In the genomic region with DNA sequence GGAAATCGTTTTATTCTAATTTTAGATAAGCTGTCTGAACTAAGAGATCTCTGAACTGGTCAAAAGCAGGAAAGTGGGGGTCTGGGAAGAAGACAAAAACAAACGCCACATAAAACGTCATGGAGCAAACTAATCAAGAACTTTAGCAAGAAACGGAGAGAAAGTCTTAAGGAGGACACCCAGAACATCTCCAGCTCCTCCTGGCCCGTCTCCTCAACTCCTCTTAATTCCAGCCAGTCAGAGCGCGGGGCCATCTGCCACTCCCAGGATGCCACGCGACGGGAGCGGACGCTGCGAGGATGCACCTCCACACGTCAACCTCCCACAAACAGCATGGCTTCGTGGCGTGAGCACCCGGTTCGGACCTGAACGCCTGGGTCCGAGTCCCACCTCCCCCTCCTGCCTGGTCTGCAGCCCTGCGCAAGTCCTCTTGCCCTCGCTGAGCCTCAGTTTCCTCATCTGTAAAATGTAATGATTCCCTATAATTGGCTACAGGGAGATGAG, we compare ENCODE assay signal across 8 cellular contexts. TPM values are rescaled to one million over a fixed set of nuclear protein-coding genes. Genes with fewer than 3 reads are reported as not detected.
DNase-seq lines count a peak whose midpoint lies in the region; ATAC-seq and TF ChIP-seq lines count a peak whose summit lies in the region.

No MANE protein-coding gene starts in this region.

- TF ChIP-seq CTCF in GM10248 (IDR thresholded peaks at IDR 0.05; ENCODE audit: control extremely low read depth, extremely low read depth, low read depth, missing control alignments): no peak

- CTCF ChIA-PET in GM10248 (lab: Yijun Ruan, JAX): interaction anchor here (0.6 kb wide), 1 partner anchor 30 kb away, joined by 3 read pairs; no protein-coding TSS in a partner anchor

- ATAC-seq in HG03066 (IDR thresholded peaks at IDR 0.05; ENCODE audit: low read depth, unreplicated experiment) (peak; percentile 36), GM19455 (IDR thresholded peaks at IDR 0.05; ENCODE audit: unreplicated experiment) (no peak)

- DNase-seq in GM10248 (ENCODE audit: extremely low spot score) (peak; percentile 85), NCI-H460 (ENCODE audit: extremely low read depth, low read depth) (peak; percentile 73), cerebellum (ENCODE audit: low spot score) (peak; percentile 90), kidney glomerular epithelial cell (lab: John Stamatoyannopoulos, UW) (peak; percentile 63)
- DNase-seq in activated CD4-positive, alpha-beta T cell treated with anti-CD3 and anti-CD28 coated beads for 24 hours (ENCODE audit: low read depth in 2 of 2): peak; percentile 58 to 74
- DNase-seq in stimulated activated CD4-positive, alpha-beta T cell treated with anti-CD3 and anti-CD28 coated beads, Interleukin-15, amount 100 ng/mL, for 48 hours (ENCODE audit: low read depth in 2 of 2): peak; percentile 78 to 79

- POLR2A ChIA-PET in GM10248 (lab: Yijun Ruan, JAX): no interaction called here

RNA-seq across cellular contexts. Expression of a gene that starts 0.6 kb away (rescaled TPM):
- total RNA-seq in NCI-H460 (2014; rRNA removed; shearing (Covaris generic)): 61.4 and 63.2 TPM in 2 replicates
- polyA plus RNA-seq in NCI-H460 (2014; cell fraction: nucleus; rRNA removed): 136 TPM in 2 replicates
- 53.3 TPM for total RNA-seq in cerebellum

RNA-seq across cellular contexts. Expression of a gene that starts 1.1 kb away (rescaled TPM):
- total RNA-seq in NCI-H460 (2014; rRNA removed; shearing (Covaris generic)): 3.4 and 3.8 TPM in 2 replicates
- 1.7 and 4.5 TPM in 2 replicates for polyA plus RNA-seq in NCI-H460 (2014; cell fraction: nucleus; rRNA removed)
- total RNA-seq in cerebellum: 2.3 TPM

RNA-seq across cellular contexts. Expression of a gene that starts 51.6 kb away (rescaled TPM):
- 34.3 and 35.4 TPM in 2 replicates for total RNA-seq in NCI-H460 (2014; rRNA removed; shearing (Covaris generic))
- polyA plus RNA-seq in NCI-H460 (2014; cell fraction: nucleus; rRNA removed): 44.9 and 49.0 TPM in 2 replicates
- total RNA-seq in cerebellum: 28.4 TPM

RNA-seq across cellular contexts. Expression of a gene that starts 51.8 kb away (rescaled TPM):
- total RNA-seq in NCI-H460 (2014; rRNA removed; shearing (Covaris generic)): 85.8 and 96.3 TPM in 2 replicates
- 39.6 and 63.2 TPM in 2 replicates for polyA plus RNA-seq in NCI-H460 (2014; cell fraction: nucleus; rRNA removed)
- total RNA-seq in cerebellum: 30.7 TPM
